In the genomic region with DNA sequence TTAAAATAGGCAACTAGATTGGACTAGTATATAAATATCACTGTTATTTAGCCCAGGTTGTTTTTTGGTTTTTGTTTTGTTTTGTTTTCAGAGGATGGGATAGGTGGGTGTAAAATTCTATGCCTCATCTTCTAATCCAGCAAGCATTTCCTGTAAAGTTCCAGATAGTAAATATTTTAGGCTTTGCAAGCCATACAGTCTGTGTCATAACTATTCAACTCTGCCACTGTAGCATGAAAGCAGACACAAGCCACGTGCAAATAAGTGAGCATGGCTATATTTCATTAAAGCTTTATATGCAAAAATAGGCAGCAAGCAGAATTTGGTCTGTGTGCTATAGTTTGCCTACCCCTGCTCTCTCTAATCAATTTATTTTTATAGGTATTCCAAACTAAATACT, we compare ENCODE assay signal across 25 cellular contexts.
DNase-seq lines count a peak whose midpoint lies in the region; ATAC-seq and TF ChIP-seq lines count a peak whose summit lies in the region.
"Had no signal": no experiment of that assay in that cellular context is flagged by ENCODE, and none has a peak within 500 bp of the region (broad histone marks: within the 10 kb centered on the region; RNA-seq: fewer than 3 reads in every experiment).

No MANE protein-coding gene starts in this region.

- no peaks in the 10 kb centered on the region for H3K36me3 ChIP-seq in A673 (ENCODE audit: insufficient read depth, low read length, poor library complexity, severe bottlenecking)
- H3K36me3 ChIP-seq: ascending aorta, suprapubic skin, upper lobe of right lung had no signal

- DNase-seq in A673 (ENCODE audit: low spot score): peak; percentile 60
- peak; percentile 36 for DNase-seq in HCEC 1CT
- DNase-seq in amniotic epithelial cell (ENCODE audit: low read depth): peak; percentile 21
- DNase-seq in fibroblast of the aortic adventitia (ENCODE audit: low read depth): peak; percentile 13
- DNase-seq in ureter (ENCODE audit: low spot score): no peak
- no peak for DNase-seq in activated effector memory CD4-positive, alpha-beta T cell treated with anti-CD3 and anti-CD28 coated beads, Interleukin-2, amount 50 U/mL, for 16 hours
- no peak for DNase-seq in NCI-H1105 treated with DMSO at 0.1 percent for 48 hours (lab: John Stamatoyannopoulos, UW)
- DNase-seq: activated CD4-positive, alpha-beta T cell treated with anti-CD3 and anti-CD28 coated beads for 48 hours; activated CD8-positive, alpha-beta memory T cell treated with anti-CD3 and anti-CD28 coated beads for 24 hours; activated T-cell treated with anti-CD3 and anti-CD28 coated beads for 4 hours; caudate nucleus; CD4-positive, alpha-beta T cell; immature natural killer cell; KG1; NCI-H1105; NCI-H2029; NCI-H69; SHP77 treated with DMSO at 0.1 percent for 48 hours; stimulated activated naive CD4-positive, alpha-beta T cell treated with Interleukin-2 at 50 U/mL for 16 hours; SW 1271; T-helper 9 cell; upper lobe of right lung had no signal

- no peak for ATAC-seq in HG02885 (IDR thresholded peaks at IDR 0.05; ENCODE audit: poor library complexity, unreplicated experiment)
- ATAC-seq: upper lobe of right lung had no signal

- H3K9me3 ChIP-seq in A673 (ENCODE audit: low read depth, low read length, poor library complexity, severe bottlenecking): no peaks in the 10 kb centered on the region
- H3K9me3 ChIP-seq: ascending aorta, suprapubic skin, upper lobe of right lung had no signal

- TF ChIP-seq CTCF in A673 (conservative IDR thresholded peaks at IDR 0.05; ENCODE audit: low read depth, low read length): no peak
- no peak for TF ChIP-seq CTCF in fibroblast of the aortic adventitia (IDR thresholded peaks at IDR 0.05; ENCODE audit: insufficient read depth, low read length)

- POLR2A ChIA-PET in A673 (lab: Charles Lee; ENCODE audit: low non-redundant PET): no interaction called here

- no peak overlapping the region for H3K4me3 ChIP-seq in A673 (ENCODE audit: low read depth, low read length, poor library complexity, severe bottlenecking)
- H3K4me3 ChIP-seq in fibroblast of the aortic adventitia (ENCODE audit: low read depth, low read length): no peak overlapping the region
- H3K4me3 ChIP-seq: ascending aorta, suprapubic skin, upper lobe of right lung had no signal

- CTCF ChIA-PET in A673 (lab: Charles Lee): no interaction called here

- BruUV-seq in A673 (replicated peaks; lab: Mats Ljungman, UMichigan): no TSS peak

- no peaks in the 10 kb centered on the region for H3K27me3 ChIP-seq in A673 (replicated peaks; ENCODE audit: insufficient read depth, low read depth, low read length, poor library complexity)
- H3K27me3 ChIP-seq: ascending aorta, suprapubic skin, upper lobe of right lung had no signal

- peaks cover 28% of the 10 kb centered on the region for H3K4me1 ChIP-seq in A673 (ENCODE audit: insufficient read depth, low read length, poor library complexity, severe bottlenecking)
- H3K4me1 ChIP-seq: ascending aorta, suprapubic skin, upper lobe of right lung had no signal

- H3K27ac ChIP-seq in A673 (ENCODE audit: low read depth, low read length, poor library complexity, severe bottlenecking): no peak overlapping the region
- H3K27ac ChIP-seq: ascending aorta, suprapubic skin, upper lobe of right lung had no signal

- intact Hi-C loops in A673 (cut with micrococcal nuclease; ENCODE audit: unreplicated experiment): no loop called here

Comparison
In these comparisons a context has a peak if more than half of its experiments do, and no peak if none do; other contexts are left out.
1. DNase-seq: peak in A673 (single experiment), HCEC 1CT (single experiment), amniotic epithelial cell (single experiment) and fibroblast of the aortic adventitia (single experiment); none in ureter (single experiment), activated effector memory CD4-positive, alpha-beta T cell treated with anti-CD3 and anti-CD28 coated beads, Interleukin-2, amount 50 U/mL, for 16 hours (single experiment) and NCI-H1105 treated with DMSO at 0.1 percent for 48 hours (single experiment).